In the genomic region with DNA sequence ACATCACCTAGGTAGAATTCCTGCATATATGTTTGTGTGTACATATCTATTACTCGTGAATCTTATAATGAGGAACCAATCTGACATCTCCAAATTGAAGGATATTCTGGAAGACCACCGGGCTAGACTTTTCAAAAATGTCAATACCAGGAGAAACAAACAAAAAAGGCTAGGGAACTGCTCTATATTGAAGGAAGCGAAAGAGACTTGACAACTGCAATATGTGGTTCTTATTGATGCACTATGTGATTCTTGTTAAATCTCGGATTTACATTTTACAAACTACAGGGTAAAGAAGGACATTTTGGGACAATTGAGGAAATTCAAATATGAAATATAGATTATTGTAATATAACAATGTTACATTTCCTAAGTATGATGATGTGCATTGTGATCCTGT, we compare ENCODE assay signal across 9 cellular contexts.
A peak's percentile ranks its signal among the peaks of the same experiment; 100 is the strongest.
DNase-seq lines count a peak whose midpoint lies in the region; ATAC-seq and TF ChIP-seq lines count a peak whose summit lies in the region.
"Had no signal": no experiment of that assay in that cellular context is flagged by ENCODE, and none has a peak within 500 bp of the region (broad histone marks: within the 10 kb centered on the region; RNA-seq: fewer than 3 reads in every experiment).

No MANE protein-coding gene starts in this region.

- H3K27ac Mint-ChIP-seq in neural progenitor cell = no peak overlapping the region

- H3K9ac ChIP-seq in Loucy (ENCODE audit: low read depth, low read length, poor library complexity, severe bottlenecking) = peak overlapping the region; percentile 81
- H3K9ac ChIP-seq in neural progenitor cell = no peak overlapping the region
- no peak overlapping the region for H3K9ac ChIP-seq in colonic mucosa (ENCODE audit: low read depth in 2 of 2, low read length in 2 of 2)

- H3K27me3 Mint-ChIP-seq in neural progenitor cell (ENCODE audit: insufficient read depth, low read depth) = peaks cover 5% of the 10 kb centered on the region

- no peak for ATAC-seq in HG02970 (IDR thresholded peaks at IDR 0.05; ENCODE audit: low FRiP score, unreplicated experiment)

- peaks cover 17% of the 10 kb centered on the region for H3K4me1 Mint-ChIP-seq in neural progenitor cell

- H3K4me3 ChIP-seq in AG10803 (ENCODE audit: low read length) (peak overlapping the region; percentile 94), Loucy (ENCODE audit: low read length, poor library complexity, severe bottlenecking) (peak overlapping the region; percentile 98), neural progenitor cell (peak overlapping the region; percentile 72), colonic mucosa (no peak overlapping the region)

- intact Hi-C loops in colonic mucosa (cut with DNase I) = loop anchor here (5.0 to 10.0 kb wide), 4 partner anchors 183 to 605 kb away; no protein-coding TSS in a partner anchor

- H2AFZ ChIP-seq in Loucy (ENCODE audit: low read length) (peak overlapping the region; percentile 98), neural progenitor cell (replicated peaks) (no peak overlapping the region)

- peak overlapping the region; percentile 97 for H3K27ac ChIP-seq in cingulate gyrus (ENCODE audit: low read depth, low read length)
- no peak overlapping the region for H3K27ac ChIP-seq in neural progenitor cell
- no peak overlapping the region for H3K27ac ChIP-seq in colonic mucosa
- H3K27ac ChIP-seq: HL-60 had no signal

- H3K36me3 Mint-ChIP-seq in neural progenitor cell = no peaks in the 10 kb centered on the region

- H3K4me2 ChIP-seq in Loucy (ENCODE audit: low read depth, low read length, poor library complexity, severe bottlenecking) = peak overlapping the region; percentile 98
- peak overlapping the region; percentile 84 for H3K4me2 ChIP-seq in neural progenitor cell

- H3K4me1 ChIP-seq in Loucy (ENCODE audit: insufficient read depth, low read length, poor library complexity, severe bottlenecking) = peaks cover 28% of the 10 kb centered on the region
- H3K4me1 ChIP-seq in neural progenitor cell = no peaks in the 10 kb centered on the region
- H3K4me1 ChIP-seq in colonic mucosa = no peaks in the 10 kb centered on the region

- H4K20me1 ChIP-seq in Loucy (ENCODE audit: insufficient read depth, low read length, poor library complexity, severe bottlenecking) = no peaks in the 10 kb centered on the region
- no peaks in the 10 kb centered on the region for H4K20me1 ChIP-seq in neural progenitor cell (ENCODE audit: low read depth)

- H3K36me3 ChIP-seq in Loucy (ENCODE audit: insufficient read depth, low read length) = no peaks in the 10 kb centered on the region
- H3K36me3 ChIP-seq in neural progenitor cell = no peaks in the 10 kb centered on the region
- no peaks in the 10 kb centered on the region for H3K36me3 ChIP-seq in colonic mucosa

- peak overlapping the region; percentile 94 for H3K4me3 Mint-ChIP-seq in neural progenitor cell

- H3F3A ChIP-seq in Loucy (ENCODE audit: low read depth) = no peaks in the 10 kb centered on the region
- H3F3A ChIP-seq in neural progenitor cell (ENCODE audit: low read depth) = no peaks in the 10 kb centered on the region

- DNase-seq in AG10803 (ENCODE audit: low read depth) (no peak), neural progenitor cell (ENCODE audit: low spot score) (no peak), NOMO-1 treated with dmso at 0.1 percent for 144 hours (lab: John Stamatoyannopoulos, UW; ENCODE audit: unreplicated experiment) (no peak), colonic mucosa (no peak), D341Med (ENCODE audit: low spot score) (no peak)

- no peaks in the 10 kb centered on the region for H3K9me2 ChIP-seq in Loucy (replicated peaks; ENCODE audit: low read depth, low read length)

- H3K9me3 ChIP-seq in Loucy (ENCODE audit: insufficient read depth, low read depth, low read length) (no peaks in the 10 kb centered on the region), neural progenitor cell (ENCODE audit: low read depth) (no peaks in the 10 kb centered on the region), colonic mucosa (no peaks in the 10 kb centered on the region)

- H3K79me2 ChIP-seq in Loucy (ENCODE audit: insufficient read depth, low read length) (peaks cover 6% of the 10 kb centered on the region; the same call in 1 of the 2 replicates), neural progenitor cell (ENCODE audit: low read depth) (no peaks in the 10 kb centered on the region)

- H3K27me3 ChIP-seq in Loucy (ENCODE audit: insufficient read depth, low read length, poor library complexity, severe bottlenecking) (no peaks in the 10 kb centered on the region), neural progenitor cell (peaks cover 12% of the 10 kb centered on the region), colonic mucosa (no peaks in the 10 kb centered on the region)

- no peaks in the 10 kb centered on the region for H3K9me3 Mint-ChIP-seq in neural progenitor cell

- no peak for TF ChIP-seq CTCF in AG10803 (conservative IDR thresholded peaks at IDR 0.05; ENCODE audit: low read length)
- TF ChIP-seq CTCF in Loucy (conservative IDR thresholded peaks at IDR 0.05; ENCODE audit: low read length) = no peak
- no peak for TF ChIP-seq CTCF in neural progenitor cell (IDR thresholded peaks at IDR 0.05)
- TF ChIP-seq CTCF in colonic mucosa (IDR thresholded peaks at IDR 0.05) = no peak
